10 cellular contexts compared by ENCODE assay signal in genomic region chr6:31568537-31568961, GRCh38. TPM values are rescaled to one million over a fixed set of nuclear protein-coding genes. Genes with fewer than 3 reads are reported as not detected.
DNase-seq lines count a peak whose midpoint lies in the region; ATAC-seq and TF ChIP-seq lines count a peak whose summit lies in the region.
"Had no signal": no experiment of that assay in that cellular context is flagged by ENCODE, and none has a peak within 500 bp of the region (broad histone marks: within the 10 kb centered on the region; RNA-seq: fewer than 3 reads in every experiment).

No MANE protein-coding gene starts in this region.

- no TSS peak for BruUV-seq in IMR-90 (replicated peaks; lab: Mats Ljungman, UMichigan)

- H3K9me3 Mint-ChIP-seq in stimulated activated naive CD8-positive, alpha-beta T cell treated with anti-CD3 and anti-CD28 coated beads, Interleukin-15, amount 100 ng/mL, for 72 hours = no peaks in the 10 kb centered on the region
- H3K9me3 Mint-ChIP-seq: brain had no signal

- H3K4me1 ChIP-seq in IMR-90 (ENCODE audit: control insufficient read depth, insufficient read depth, low read length) (no peaks in the 10 kb centered on the region; the same call in 1 of the 2 replicates), gastroesophageal sphincter (no peaks in the 10 kb centered on the region)
- H3K4me1 ChIP-seq: pancreas had no signal

- H3K27me3 Mint-ChIP-seq in stimulated activated naive CD8-positive, alpha-beta T cell treated with anti-CD3 and anti-CD28 coated beads, Interleukin-15, amount 100 ng/mL, for 72 hours = no peaks in the 10 kb centered on the region

- CTCF ChIA-PET in IMR-90 (lab: Yijun Ruan, JAX) = interaction anchor here (1.0 to 1.2 kb wide), 2 partner anchors 30 kb away, joined by 3 to 4 read pairs; no protein-coding TSS in a partner anchor

- no peak for TF ChIP-seq RAD21 in IMR-90 (IDR thresholded peaks at IDR 0.05; ENCODE audit: low read length)

- H2AFZ ChIP-seq in IMR-90 (replicated peaks; ENCODE audit: low read length, poor library complexity) = peak overlapping the region; percentile 33

- no peak overlapping the region for H4K5ac ChIP-seq in IMR-90 (ENCODE audit: low read depth, low read length)

- H3K27me3 ChIP-seq in IMR-90 (ENCODE audit: control insufficient read depth, insufficient read depth, low read length) (peaks cover 26% of the 10 kb centered on the region), brain microvascular endothelial cell (replicated peaks) (no peaks in the 10 kb centered on the region), gastroesophageal sphincter (peaks cover 55% of the 10 kb centered on the region)
- H3K27me3 ChIP-seq: pancreas had no signal

- 71% methylated on average over 3 of the region's 3 CpGs; no CpG with 5 or more reads in 1 of the 2 experiments for WGBS in IMR-90 (ENCODE audit: extremely low coverage in 2 of 2, insufficient read length in 1 of 2), 2 experiments
- WGBS in gastroesophageal sphincter (ENCODE audit: low coverage in 1 of 2), 2 donors = 71 to 77% methylated on average over 3 of the region's 3 CpGs

- H3K9me3 ChIP-seq in IMR-90 (ENCODE audit: control insufficient read depth, insufficient read depth, low read length) (no peaks in the 10 kb centered on the region), gastroesophageal sphincter (no peaks in the 10 kb centered on the region)
- H3K9me3 ChIP-seq: pancreas had no signal

- no peak for TF ChIP-seq POLR2A in IMR-90 (IDR thresholded peaks at IDR 0.05; ENCODE audit: low read depth, low read length)
- no peak for TF ChIP-seq POLR2A in gastroesophageal sphincter (IDR thresholded peaks at IDR 0.05)

- no peak overlapping the region for H4K91ac ChIP-seq in IMR-90 (ENCODE audit: insufficient read depth, low read depth, low read length)

- TF ChIP-seq CTCF in GM12865 (IDR thresholded peaks at IDR 0.05; ENCODE audit: insufficient read depth, low read depth, low read length, missing control alignments) (no peak), IMR-90 (conservative IDR thresholded peaks at IDR 0.05; ENCODE audit: low read depth, low read length) (no peak), brain microvascular endothelial cell (IDR thresholded peaks at IDR 0.05; ENCODE audit: low read depth, low read length, missing control alignments) (no peak), gastroesophageal sphincter (IDR thresholded peaks at IDR 0.05) (no peak)

- H2AK9ac ChIP-seq in IMR-90 (replicated peaks; ENCODE audit: low read depth, low read length, poor library complexity) = no peak overlapping the region

- no peak overlapping the region for H3K4me2 ChIP-seq in IMR-90 (ENCODE audit: low read depth, low read length)

- H3K79me1 ChIP-seq in IMR-90 (ENCODE audit: low read depth in 1 of 2, low read length in 2 of 2) = no peaks in the 10 kb centered on the region

- no peak overlapping the region for H4K8ac ChIP-seq in IMR-90 (ENCODE audit: low read depth in 2 of 2, low read length in 2 of 2)

- ATAC-seq in GM21390 (IDR thresholded peaks at IDR 0.05; ENCODE audit: unreplicated experiment) (peak; percentile 56), IMR-90 (ENCODE audit: low read depth) (no peak), gastroesophageal sphincter (no peak)
- peak; percentile 80 for ATAC-seq in stimulated activated naive CD8-positive, alpha-beta T cell treated with anti-CD3 and anti-CD28 coated beads, Interleukin-15, amount 100 ng/mL, for 72 hours

- no peak overlapping the region for H2AK5ac ChIP-seq in IMR-90 (ENCODE audit: low read depth, low read length)

- H3K4ac ChIP-seq in IMR-90 (ENCODE audit: low read depth, low read length) = no peak overlapping the region

- H2BK15ac ChIP-seq in IMR-90 (ENCODE audit: low read depth, low read length) = no peak overlapping the region

- H3K36me3 ChIP-seq in IMR-90 (ENCODE audit: control insufficient read depth, insufficient read depth, low read length) (no peaks in the 10 kb centered on the region), brain microvascular endothelial cell (replicated peaks) (no peaks in the 10 kb centered on the region), gastroesophageal sphincter (no peaks in the 10 kb centered on the region)
- H3K36me3 ChIP-seq: pancreas had no signal

- TF ChIP-seq EP300 in gastroesophageal sphincter (IDR thresholded peaks at IDR 0.05) = no peak

- H3K4me3 ChIP-seq in GM12865 (ENCODE audit: low read depth, low read length) (peak overlapping the region; percentile 36), IMR-90 (ENCODE audit: insufficient read depth, low read depth, low read length) (no peak overlapping the region), brain microvascular endothelial cell (ENCODE audit: low read depth, low read length) (no peak overlapping the region), gastroesophageal sphincter (no peak overlapping the region)
- H3K4me3 ChIP-seq: pancreas had no signal

- no peak overlapping the region for H3K14ac ChIP-seq in IMR-90 (replicated peaks; ENCODE audit: low read depth, low read length)

- H3K56ac ChIP-seq in IMR-90 (ENCODE audit: extremely low read depth, insufficient read depth, low read length) = no peak overlapping the region

- H3K18ac ChIP-seq in IMR-90 (ENCODE audit: low read depth, low read length) = no peak overlapping the region

- H2BK120ac ChIP-seq in IMR-90 (ENCODE audit: low read depth, low read length) = no peak overlapping the region

- in situ Hi-C loops in IMR-90 (cut with MboI; ENCODE audit: low sequenced_read_pairs) (no loop called here), brain microvascular endothelial cell (cut with HindIII; ENCODE audit: low pct_ligation_motif_present, low sequenced_read_pairs) (no loop called here)

- dilution Hi-C loops in IMR-90 (cut with HindIII; ENCODE audit: low sequenced_read_pairs, unreplicated experiment) = no loop called here

- no peak overlapping the region for H2BK20ac ChIP-seq in IMR-90 (ENCODE audit: low read depth, low read length)

- POLR2A ChIA-PET in IMR-90 (lab: Charles Lee; ENCODE audit: unreplicated experiment) = no interaction called here

- DNase-seq in GM12865 (ENCODE audit: low read depth) = peak; percentile 94
- no peak for DNase-seq in IMR-90
- peak; percentile 61 for DNase-seq in activated T-helper 9 cell treated with anti-CD3 and anti-CD28 coated beads, Interleukin-2, amount 50 U/mL, for 16 hours (ENCODE audit: low read depth)
- DNase-seq in stimulated activated naive CD8-positive, alpha-beta T cell treated with anti-CD3 and anti-CD28 coated beads, Interleukin-15, amount 100 ng/mL, for 72 hours = peak; percentile 80 to 88
- DNase-seq in superior temporal gyrus (ENCODE audit: extremely low spot score) = no peak
- DNase-seq in brain microvascular endothelial cell = no peak

- intact Hi-C loops in IMR-90 (cut with micrococcal nuclease) = no loop called here

- H3K27ac ChIP-seq in IMR-90 (ENCODE audit: insufficient read depth, low read length) (no peak overlapping the region), brain microvascular endothelial cell (no peak overlapping the region), gastroesophageal sphincter (no peak overlapping the region)
- H3K27ac ChIP-seq: pancreas had no signal

- no peaks in the 10 kb centered on the region for H4K20me1 ChIP-seq in IMR-90 (ENCODE audit: insufficient read depth, low read length)

- no peaks in the 10 kb centered on the region for H3K9me1 ChIP-seq in IMR-90 (ENCODE audit: insufficient read depth, low read length)

- no peak overlapping the region for H2BK5ac ChIP-seq in IMR-90 (ENCODE audit: low read depth, low read length, poor library complexity, severe bottlenecking)

- H3K23ac ChIP-seq in IMR-90 (ENCODE audit: low read depth, low read length) = no peak overlapping the region

- no peak overlapping the region for H3K9ac ChIP-seq in IMR-90 (ENCODE audit: low read depth, low read length)

- H3K4me1 Mint-ChIP-seq in stimulated activated naive CD8-positive, alpha-beta T cell treated with anti-CD3 and anti-CD28 coated beads, Interleukin-15, amount 100 ng/mL, for 72 hours = peaks cover 86% of the 10 kb centered on the region
- H3K4me1 Mint-ChIP-seq: brain had no signal

- peak overlapping the region in 1 of 2 donors; percentile 15 for H3K27ac Mint-ChIP-seq in stimulated activated naive CD8-positive, alpha-beta T cell treated with anti-CD3 and anti-CD28 coated beads, Interleukin-15, amount 100 ng/mL, for 72 hours

- H3K4me3 Mint-ChIP-seq in stimulated activated naive CD8-positive, alpha-beta T cell treated with anti-CD3 and anti-CD28 coated beads, Interleukin-15, amount 100 ng/mL, for 72 hours = peak overlapping the region; percentile 9 to 22
- H3K4me3 Mint-ChIP-seq: brain had no signal

TF ChIP-seq in IMR-90, 13 proteins besides CTCF, POLR2A, EP300 and RAD21 (continues in another document):
- TF ChIP-seq MAZ (IDR thresholded peaks at IDR 0.05; ENCODE audit: borderline replicate concordance, low read depth, low read length) (no peak), RCOR1 (IDR thresholded peaks at IDR 0.05; ENCODE audit: insufficient replicate concordance, low read length) (no peak), BHLHE40 (IDR thresholded peaks at IDR 0.05; ENCODE audit: low read depth, low read length) (no peak), RFX5 (IDR thresholded peaks at IDR 0.05; ENCODE audit: low read depth, low read length) (no peak)

RNA-seq across cellular contexts. Expression of gene LTA, which starts 3.5 kb away (rescaled TPM):
- total RNA-seq in IMR-90 (2012; rRNA removed) = not detected in 2 replicates
- polyA plus RNA-seq in IMR-90 (2012; rRNA removed) = not detected in 2 replicates
- not detected in 2 replicates for polyA plus RNA-seq in IMR-90 (2012; cell fraction: cytosol; rRNA removed)
- polyA plus RNA-seq in IMR-90 (2012; cell fraction: nucleus; rRNA removed; ENCODE audit: low replicate concordance) = 0.05 TPM in 1 of 2 replicates, not detected in the other
- total RNA-seq in gastroesophageal sphincter = not detected

RNA-seq across cellular contexts. Expression of gene TNF, which starts 6.8 kb away (rescaled TPM):
- not detected in 2 replicates for total RNA-seq in IMR-90 (2012; rRNA removed)
- not detected in 2 replicates for polyA plus RNA-seq in IMR-90 (2012; rRNA removed)
- not detected in 2 replicates for polyA plus RNA-seq in IMR-90 (2012; cell fraction: cytosol; rRNA removed)
- 0.03 TPM in 1 of 2 replicates, not detected in the other for polyA plus RNA-seq in IMR-90 (2012; cell fraction: nucleus; rRNA removed; ENCODE audit: low replicate concordance)
- total RNA-seq in gastroesophageal sphincter = under 1 TPM in 1 of 4 donors, not detected in 3; 0.81 TPM

RNA-seq across cellular contexts. Expression of gene LTB, which starts 13.7 kb away (rescaled TPM):
- total RNA-seq in IMR-90 (2012; rRNA removed) (not detected in 2 replicates), gastroesophageal sphincter (under 1 TPM in 1 of 4 donors, not detected in 3; 0.57 TPM)
- not detected in 2 replicates for polyA plus RNA-seq in IMR-90 (2012; rRNA removed)
- polyA plus RNA-seq in IMR-90 (2012; cell fraction: cytosol; rRNA removed) = 0.16 TPM in 1 of 2 replicates, not detected in the other
- not detected in 2 replicates for polyA plus RNA-seq in IMR-90 (2012; cell fraction: nucleus; rRNA removed; ENCODE audit: low replicate concordance)

RNA-seq across cellular contexts. Expression of gene LST1, which starts 17.5 kb away (rescaled TPM):
- total RNA-seq in IMR-90 (2012; rRNA removed) = not detected in 2 replicates
- not detected in 2 replicates for polyA plus RNA-seq in IMR-90 (2012; rRNA removed)
- not detected in 2 replicates for polyA plus RNA-seq in IMR-90 (2012; cell fraction: cytosol; rRNA removed)
- not detected in 2 replicates for polyA plus RNA-seq in IMR-90 (2012; cell fraction: nucleus; rRNA removed; ENCODE audit: low replicate concordance)
- total RNA-seq in gastroesophageal sphincter = 1 to 10 TPM; 1.4 to 7.7 (median 6.9) TPM

RNA-seq across cellular contexts. Expression of gene NFKBIL1, which starts 21.1 kb away (rescaled TPM):
- 10.0 and 10.8 TPM in 2 replicates for total RNA-seq in IMR-90 (2012; rRNA removed)
- polyA plus RNA-seq in IMR-90 (2012; rRNA removed) = 7.8 and 9.5 TPM in 2 replicates
- polyA plus RNA-seq in IMR-90 (2012; cell fraction: cytosol; rRNA removed) = 7.6 and 11.7 TPM in 2 replicates
- 8.5 and 12.8 TPM in 2 replicates for polyA plus RNA-seq in IMR-90 (2012; cell fraction: nucleus; rRNA removed; ENCODE audit: low replicate concordance)
- 10 to 100 TPM; 21.3 to 44.2 (median 28.5) TPM for total RNA-seq in gastroesophageal sphincter

Comparison
In these comparisons a context has a peak if more than half of its experiments do, and no peak if none do; other contexts are left out.
1. DNase-seq: peak in GM12865 (single experiment), activated T-helper 9 cell treated with anti-CD3 and anti-CD28 coated beads, Interleukin-2, amount 50 U/mL, for 16 hours (single experiment) and stimulated activated naive CD8-positive, alpha-beta T cell treated with anti-CD3 and anti-CD28 coated beads, Interleukin-15, amount 100 ng/mL, for 72 hours (2 of 2); none in IMR-90 (single experiment), superior temporal gyrus (single experiment) and brain microvascular endothelial cell (single experiment).
2. ATAC-seq: peak in GM21390 (single experiment) and stimulated activated naive CD8-positive, alpha-beta T cell treated with anti-CD3 and anti-CD28 coated beads, Interleukin-15, amount 100 ng/mL, for 72 hours (single experiment); none in IMR-90 (single experiment) and gastroesophageal sphincter (single experiment).